In the genomic region with DNA sequence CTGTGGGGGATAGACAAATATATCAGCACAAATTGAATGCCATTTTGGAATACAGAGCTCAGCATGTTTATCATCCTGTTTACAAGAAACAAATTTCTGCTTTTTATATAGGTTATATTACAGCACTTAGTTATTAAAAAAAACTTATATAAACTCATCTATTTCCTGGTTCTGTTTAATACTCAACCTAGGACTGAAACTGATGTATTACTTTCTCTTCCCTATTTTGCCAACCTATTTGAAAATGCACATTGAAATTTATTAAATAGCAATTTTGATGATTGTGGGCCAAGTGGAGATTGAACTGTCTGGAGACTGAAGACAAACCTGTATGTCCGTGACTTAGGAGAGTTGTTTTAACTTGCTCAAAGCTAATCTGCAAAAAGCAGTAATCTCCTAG, we compare ENCODE assay signal across 12 cellular contexts.
DNase-seq lines count a peak whose midpoint lies in the region; ATAC-seq and TF ChIP-seq lines count a peak whose summit lies in the region.
"Had no signal": no experiment of that assay in that cellular context is flagged by ENCODE, and none has a peak within 500 bp of the region (broad histone marks: within the 10 kb centered on the region; RNA-seq: fewer than 3 reads in every experiment).

No MANE protein-coding gene starts in this region.

- DNase-seq in GM10266 (ENCODE audit: extremely low spot score) (peak; percentile 6), NCI-H2029 treated with DMSO at 0.1 percent for 48 hours (lab: John Stamatoyannopoulos, UW) (no peak), KG1 (lab: John Stamatoyannopoulos, UW) (no peak), SW480 (ENCODE audit: low spot score) (no peak), Right ventricle myocardium inferior (ENCODE audit: missing footprints) (no peak)
- DNase-seq: activated CD8-positive, alpha-beta T cell treated with anti-CD3 and anti-CD28 coated beads for 36 hours; activated naive CD4-positive, alpha-beta T cell treated with anti-CD3 and anti-CD28 coated beads, Interleukin-2, amount 50 U/mL, for 16 hours; NCI-H187 treated with DMSO at 0.1 percent for 48 hours; trophoblast cell had no signal

- intact Hi-C loops in Right ventricle myocardium inferior (cut with DNase I) = no loop called here

- no peak for TF ChIP-seq CTCF in GM10266 (IDR thresholded peaks at IDR 0.05; ENCODE audit: control insufficient read depth, insufficient read depth, low read depth, missing control alignments)

- ATAC-seq in GM19397 (IDR thresholded peaks at IDR 0.05; ENCODE audit: unreplicated experiment) = peak; percentile 51
- peak; percentile 85 for ATAC-seq in HG02884 (IDR thresholded peaks at IDR 0.05; ENCODE audit: unreplicated experiment)
- ATAC-seq in HG03521 (IDR thresholded peaks at IDR 0.05; ENCODE audit: unreplicated experiment) = peak; percentile 70
- ATAC-seq in Right ventricle myocardium inferior = no peak
- ATAC-seq: activated CD8-positive, alpha-beta T cell treated with anti-CD3 and anti-CD28 coated beads for 36 hours had no signal
